ENCODE assay signal across 8 cellular contexts in genomic region chr2:9630750-9631483, GRCh38. TPM values are rescaled to one million over a fixed set of nuclear protein-coding genes. Genes with fewer than 3 reads are reported as not detected.
A peak's percentile ranks its signal among the peaks of the same experiment; 100 is the strongest.
DNase-seq lines count a peak whose midpoint lies in the region; ATAC-seq and TF ChIP-seq lines count a peak whose summit lies in the region.

YWHAQ (minus strand) TSS chr2:9630997; CDS start chr2:9630452, 545 bp downstream.

- POLR2A ChIA-PET in SK-N-SH (lab: Yijun Ruan, JAX): interaction anchor here (0.5 to 3.3 kb wide), 34 partner anchors 9 to 450 kb away, joined by 3 to 73 read pairs (median 4); partner anchors contain the start of genes ADAM17, CPSF3, ITGB1BP1 and TAF1B

- under 1% methylated on average over 37 of the region's 81 CpGs for WGBS in SK-N-SH (ENCODE audit: low lambda C conversion rate)

- peak; percentile 33 for TF ChIP-seq RAD21 in SK-N-SH (IDR thresholded peaks at IDR 0.05; ENCODE audit: low read length)

- H4K20me1 ChIP-seq in SK-N-SH (ENCODE audit: insufficient read depth): peaks cover 43% of the 10 kb centered on the region

- H3K27ac ChIP-seq in SK-N-SH (ENCODE audit: low read depth in 2 of 2, low read length in 1 of 2): peak within 1 kb of the TSS; percentile 74 to 95

- peak within 1 kb of the TSS; percentile 84 for H3K4me3 ChIP-seq in SK-N-SH (ENCODE audit: low read depth in 2 of 2, low read length in 1 of 2)

- H3K36me3 ChIP-seq in SK-N-SH (replicated peaks in 1 of 2; ENCODE audit: control insufficient read depth in 1 of 2, insufficient read depth in 2 of 2, low read length in 1 of 2): peaks cover 30 to 41% of the 10 kb centered on the region in 2 experiments

- H3K9ac ChIP-seq in SK-N-SH: peak within 1 kb of the TSS; percentile 91

- H2AFZ ChIP-seq in SK-N-SH (ENCODE audit: low read depth): peak within 1 kb of the TSS; percentile 83

- H3K9me3 ChIP-seq in SK-N-SH: no peaks in the 10 kb centered on the region

- CTCF ChIA-PET in SK-N-SH (lab: Yijun Ruan, JAX): interaction anchor here (0.6 to 1.7 kb wide), 7 partner anchors 13 to 782 kb away, joined by 3 to 7 read pairs (median 4); partner anchors contain the start of genes ADAM17 and TAF1B

- no peaks in the 10 kb centered on the region for H3K27me3 ChIP-seq in SK-N-SH (ENCODE audit: insufficient read depth)

- peaks cover 15 to 29% of the 10 kb centered on the region in 2 experiments; a peak in 3 of 4 replicates for H3K4me1 ChIP-seq in SK-N-SH (ENCODE audit: control insufficient read depth in 1 of 2, insufficient read depth in 2 of 2, low read depth in 1 of 2, low read length in 1 of 2)

- peaks cover 45% of the 10 kb centered on the region for H3K79me2 ChIP-seq in SK-N-SH (ENCODE audit: insufficient read depth)

- no peaks in the 10 kb centered on the region for H3K9me2 ChIP-seq in SK-N-SH

- H3K4me2 ChIP-seq in SK-N-SH: peak within 1 kb of the TSS; percentile 92

- TF ChIP-seq EP300 in SK-N-SH (IDR thresholded peaks at IDR 0.05; ENCODE audit: borderline replicate concordance in 1 of 2, low read depth in 1 of 2, low read length in 1 of 2): peak; percentile 45 to 46; a peak in 2 of 4 replicates

- TF ChIP-seq CTCF in SK-N-SH (IDR thresholded peaks at IDR 0.05): no peak

- peak; percentile 98 for DNase-seq in GM04504 (ENCODE audit: low read depth)
- peak; percentile 98 for DNase-seq in NCI-H1048 (lab: John Stamatoyannopoulos, UW)
- peak; percentile 100 for DNase-seq in SK-N-SH
- peak; percentile 97 for DNase-seq in activated naive CD4-positive, alpha-beta T cell treated with anti-CD3 and anti-CD28 coated beads, Interleukin-2, amount 50 U/mL, for 16 hours
- DNase-seq in germinal center (ENCODE audit: low spot score): peak; percentile 100
- DNase-seq in non-pigmented ciliary epithelial cell (ENCODE audit: low read depth): peak; percentile 92
- peak; percentile 99 for DNase-seq in superior temporal gyrus (ENCODE audit: extremely low spot score)

- ATAC-seq in HG02571 (IDR thresholded peaks at IDR 0.05; ENCODE audit: unreplicated experiment): peak; percentile 90

- peaks cover 12% of the 10 kb centered on the region for H3F3A ChIP-seq in SK-N-SH (replicated peaks; ENCODE audit: insufficient read depth)

TF ChIP-seq in SK-N-SH, 30 proteins besides CTCF, POLR2A, EP300 and RAD21 (continues in another document):
- TF ChIP-seq FOSL2 (IDR thresholded peaks at IDR 0.05; ENCODE audit: borderline replicate concordance, low read depth) (no peak), PBX3 (IDR thresholded peaks at IDR 0.05) (peak; percentile 87), POLR2AphosphoS5 (IDR thresholded peaks at IDR 0.05; ENCODE audit: low read depth, low read length) (peak; percentile 98), JUND (IDR thresholded peaks at IDR 0.05) (no peak), IRF3 (IDR thresholded peaks at IDR 0.05; ENCODE audit: low read depth, low read length) (peak; percentile 92), MAX (IDR thresholded peaks at IDR 0.05; ENCODE audit: low read depth) (peak; percentile 88), USF2 (IDR thresholded peaks at IDR 0.05; ENCODE audit: borderline replicate concordance, low read depth, low read length) (no peak; the same call in 1 of the 2 replicates), MEF2A (IDR thresholded peaks at IDR 0.05; ENCODE audit: borderline replicate concordance, low read depth) (no peak), NRF1 (IDR thresholded peaks at IDR 0.05; ENCODE audit: low read depth, low read length) (no peak), ELF1 (IDR thresholded peaks at IDR 0.05) (0 out of 2 replicates have a peak, but pooled peaks have one; percentile 42), RXRA (IDR thresholded peaks at IDR 0.05; ENCODE audit: borderline replicate concordance, low read depth) (no peak), TAF1 (IDR thresholded peaks at IDR 0.05; ENCODE audit: borderline replicate concordance, low read depth, low read length) (peak; percentile 95), NFIC (IDR thresholded peaks at IDR 0.05; ENCODE audit: borderline replicate concordance) (no peak), SIN3A (IDR thresholded peaks at IDR 0.05; ENCODE audit: borderline replicate concordance, low read depth, low read length) (peak; percentile 41; the same call in 1 of the 2 replicates), TEAD4 (IDR thresholded peaks at IDR 0.05; ENCODE audit: borderline replicate concordance, insufficient read depth) (no peak), FOXJ3 (CRISPR knock-in tag; IDR thresholded peaks at IDR 0.05) (0 out of 2 replicates have a peak, but pooled peaks have one; percentile 11), CHD2 (IDR thresholded peaks at IDR 0.05; ENCODE audit: low read length, partially characterized antibody) (peak; percentile 95), USF1 (IDR thresholded peaks at IDR 0.05; ENCODE audit: borderline replicate concordance, low read depth) (no peak; the same call in 1 of the 2 replicates), ZBTB33 (IDR thresholded peaks at IDR 0.05; ENCODE audit: borderline replicate concordance, low read depth) (no peak), TCF12 (IDR thresholded peaks at IDR 0.05) (peak; percentile 34; the same call in 1 of the 2 replicates), YY1 (IDR thresholded peaks at IDR 0.05; ENCODE audit: low read depth) (peak; percentile 76; the same call in 1 of the 2 replicates), FOXM1 (IDR thresholded peaks at IDR 0.05; ENCODE audit: low read depth) (peak; percentile 44), GATA2 (CRISPR knock-in tag; IDR thresholded peaks at IDR 0.05) (no peak), SMC3 (IDR thresholded peaks at IDR 0.05; ENCODE audit: low read depth, low read length) (0 out of 2 replicates have a peak, but pooled peaks have one; percentile 10), GABPA (IDR thresholded peaks at IDR 0.05; ENCODE audit: low read depth) (0 out of 2 replicates have a peak, but pooled peaks have one; percentile 6), MXI1 (IDR thresholded peaks at IDR 0.05; ENCODE audit: low read depth, low read length) (peak; percentile 97), RCOR1 (IDR thresholded peaks at IDR 0.05; ENCODE audit: low read length) (no peak; the same call in 1 of the 2 replicates), RFX5 (IDR thresholded peaks at IDR 0.05; ENCODE audit: low read length) (peak; percentile 100)

RNA-seq across cellular contexts. Expression of gene YWHAQ, which starts in this region (rescaled TPM):
- 235 and 240 TPM in 2 replicates for polyA plus RNA-seq in SK-N-SH (2012; rRNA removed)
- 327 and 349 TPM in 2 replicates for polyA plus RNA-seq in SK-N-SH (2012; cell fraction: cytosol; rRNA removed)
- polyA plus RNA-seq in SK-N-SH (2012; cell fraction: nucleus; rRNA removed): 114 and 122 TPM in 2 replicates

Comparison
In these comparisons a context has a peak if more than half of its experiments do, and no peak if none do; other contexts are left out.
1. Peak in every context shown above with its lines: DNase-seq, ATAC-seq, H3K4me3 ChIP-seq and H3K27ac ChIP-seq.